ENCODE assay signal across 11 cellular contexts in genomic region chr1:59298710-59299346, GRCh38. TPM values are rescaled to one million over a fixed set of nuclear protein-coding genes. Genes with fewer than 3 reads are reported as not detected.
DNase-seq lines count a peak whose midpoint lies in the region; TF ChIP-seq lines count a peak whose summit lies in the region.
"Had no signal": no experiment of that assay in that cellular context is flagged by ENCODE, and none has a peak within 500 bp of the region (broad histone marks: within the 10 kb centered on the region; RNA-seq: fewer than 3 reads in every experiment).

No MANE protein-coding gene starts in this region.

- no peak for TF ChIP-seq CTCF in PC-9 (conservative IDR thresholded peaks at IDR 0.05)
- no peak for TF ChIP-seq CTCF in fibroblast of villous mesenchyme (IDR thresholded peaks at IDR 0.05; ENCODE audit: insufficient read depth, low read depth, low read length)

- H2AFZ ChIP-seq in PC-9 = no peak overlapping the region

- H3K4me2 ChIP-seq in PC-9 = peak overlapping the region; percentile 89

- H3K4me1 ChIP-seq in PC-9 (replicated peaks; ENCODE audit: insufficient read depth) = peaks cover 32% of the 10 kb centered on the region

- no peaks in the 10 kb centered on the region for H3K9me2 ChIP-seq in PC-9 (ENCODE audit: insufficient read depth)

- H3K27ac ChIP-seq in PC-9 = peak overlapping the region; percentile 96; the same call in 1 of the 2 replicates
- peak overlapping the region in 17 of 21 experiments; percentile 13 to 99 (median 94) for H3K27ac ChIP-seq in skin epidermis

- no TSS peak for BruUV-seq in PC-9 (replicated peaks; lab: Mats Ljungman, UMichigan)

- 0 out of 2 replicates have a peak, but pooled peaks cover 3% of the 10 kb centered on the region for H3K9me3 ChIP-seq in PC-9 (ENCODE audit: insufficient read depth, low read depth)

- H3K27me3 ChIP-seq in PC-9 (ENCODE audit: insufficient read depth, low read depth) = no peaks in the 10 kb centered on the region

- peak; percentile 82 for DNase-seq in EL
- peak in 1 of 2 experiments; percentile 40 for DNase-seq in PC-9
- DNase-seq in fibroblast of villous mesenchyme (ENCODE audit: low read depth) = peak; percentile 37
- no peak for DNase-seq in inferior parietal cortex (ENCODE audit: extremely low spot score)
- no peak for DNase-seq in SIG-M5 (lab: John Stamatoyannopoulos, UW)
- DNase-seq in HuH-7.5 (ENCODE audit: low spot score) = no peak
- no peak for DNase-seq in hepatic stellate cell (ENCODE audit: low spot score)
- DNase-seq: DMS79; SHP77 treated with DMSO at 0.1 percent for 48 hours; stimulated activated CD4-positive, alpha-beta T cell treated with anti-CD3 and anti-CD28 coated beads, Interleukin-2, amount 100 ng/mL, for 24 hours had no signal

- 0 out of 2 replicates have a peak, but pooled peaks cover 5% of the 10 kb centered on the region for H3K36me3 ChIP-seq in PC-9 (ENCODE audit: low read depth)

- H3K4me3 ChIP-seq in PC-9 (peak overlapping the region; percentile 7; the same call in 1 of the 2 replicates), fibroblast of villous mesenchyme (ENCODE audit: low read depth, low read length) (no peak overlapping the region), skin epidermis (no peak overlapping the region)

- H3K79me2 ChIP-seq in PC-9 (ENCODE audit: low read depth) = peaks cover 5% of the 10 kb centered on the region

- H4K20me1 ChIP-seq in PC-9 (ENCODE audit: insufficient read depth) = no peaks in the 10 kb centered on the region

- POLR2A ChIA-PET in PC-9 (lab: Charles Lee; ENCODE audit: unreplicated experiment) = interaction anchor here (0.7 kb wide), 1 partner anchor 389 kb away, joined by 3 read pairs; no protein-coding TSS in a partner anchor

- peaks cover 31% of the 10 kb centered on the region for H3F3A ChIP-seq in PC-9 (ENCODE audit: insufficient read depth, low read depth)

- CTCF ChIA-PET in PC-9 (lab: Charles Lee) = no interaction called here

- intact Hi-C loops in PC-9 (cut with micrococcal nuclease; ENCODE audit: unreplicated experiment) = loop anchor here (5.0 kb wide), 1 partner anchor 272 kb away; no protein-coding TSS in a partner anchor

RNA-seq across cellular contexts. Expression of gene FGGY, which starts 1.9 kb away (rescaled TPM):
- total RNA-seq in PC-9 (2021) (17.8 and 22.5 TPM in 2 replicates), fibroblast of villous mesenchyme (11.7 and 13.2 TPM in 2 replicates)

Comparison
In these comparisons a context has a peak if more than half of its experiments do, and no peak if none do; other contexts are left out.
1. DNase-seq: peak in EL (single experiment) and fibroblast of villous mesenchyme (single experiment); none in inferior parietal cortex (single experiment), SIG-M5 (single experiment), HuH-7.5 (single experiment) and hepatic stellate cell (single experiment).